1 cellular context compared by ENCODE assay signal in genomic region chr22:21001601-21002325, GRCh38.
A peak's percentile ranks its signal among the peaks of the same experiment; 100 is the strongest.
TF ChIP-seq lines count a peak whose summit lies in the region.

Gene THAP7 (minus strand): TSS chr22:21002118. CDS start chr22:21001911, 207 bp downstream.

TF ChIP-seq in K562, 482 proteins besides CTCF, POLR2A, EP300 and RAD21 (continued from another document and continues in another):
- TF ChIP-seq MTA3 (IDR thresholded peaks at IDR 0.05; ENCODE audit: borderline replicate concordance) = no peak
- peak; percentile 23; the same call in 1 of the 2 replicates for TF ChIP-seq ZNF586 (CRISPR knock-in tag; conservative IDR thresholded peaks at IDR 0.05)
- no peak for TF ChIP-seq SMARCA5 (IDR thresholded peaks at IDR 0.05)
- TF ChIP-seq HSF4 (CRISPR knock-in tag; IDR thresholded peaks at IDR 0.05; ENCODE audit: borderline replicate concordance) = no peak
- peak; percentile 83 for TF ChIP-seq ZNF354B (CRISPR knock-in tag; IDR thresholded peaks at IDR 0.05)
- TF ChIP-seq TEAD1 (CRISPR knock-in tag; IDR thresholded peaks at IDR 0.05) = peak in 1 of 2 experiments; percentile 94; a peak in 1 of 4 replicates
- TF ChIP-seq JUND (IDR thresholded peaks at IDR 0.05; ENCODE audit: borderline replicate concordance, low read depth, low read length) = peak; percentile 75
- no peak for TF ChIP-seq JUND (tag; IDR thresholded peaks at IDR 0.05; ENCODE audit: borderline replicate concordance, low read depth, low read length)
- peak in 1 of 2 experiments; percentile 3; a peak in 1 of 4 replicates for TF ChIP-seq FOXA3 (CRISPR knock-in tag; conservative IDR thresholded peaks at IDR 0.05 in 1 of 2, IDR thresholded peaks at IDR 0.05 in 1 of 2)
- peak; percentile 78 for TF ChIP-seq FOXO4 (CRISPR knock-in tag; IDR thresholded peaks at IDR 0.05)
- peak; percentile 72; the same call in 1 of the 2 replicates for TF ChIP-seq TCF15 (CRISPR knock-in tag; IDR thresholded peaks at IDR 0.05)
- no peak for TF ChIP-seq ESRRB (CRISPR knock-in tag; IDR thresholded peaks at IDR 0.05; ENCODE audit: borderline replicate concordance)
- TF ChIP-seq MIER1 (IDR thresholded peaks at IDR 0.05; ENCODE audit: low read depth) = no peak
- no peak for TF ChIP-seq TFAM (CRISPR knock-in tag; conservative IDR thresholded peaks at IDR 0.05)
- no peak for TF ChIP-seq PYGO2 (tag; IDR thresholded peaks at IDR 0.05)
- peak; percentile 98 for TF ChIP-seq NR4A1 (CRISPR knock-in tag; IDR thresholded peaks at IDR 0.05)
- no peak for TF ChIP-seq NR4A1 (tag; IDR thresholded peaks at IDR 0.05)
- peak; percentile 93 for TF ChIP-seq SAP30 (IDR thresholded peaks at IDR 0.05; ENCODE audit: borderline replicate concordance, insufficient read depth, low read depth, low read length, poor library complexity, severe bottlenecking)
- TF ChIP-seq KLF6 (CRISPR knock-in tag; IDR thresholded peaks at IDR 0.05; ENCODE audit: borderline replicate concordance) = peak; percentile 89
- TF ChIP-seq ZMIZ1 (IDR thresholded peaks at IDR 0.05; ENCODE audit: low read depth in 2 of 2, low read length in 2 of 2) = peak in 1 of 2 experiments; percentile 89; a peak in 2 of 4 replicates
- no peak for TF ChIP-seq CREB1 (IDR thresholded peaks at IDR 0.05)
- TF ChIP-seq CREB1 (CRISPR knock-in tag; IDR thresholded peaks at IDR 0.05) = no peak
- TF ChIP-seq TCF3 (CRISPR knock-in tag; IDR thresholded peaks at IDR 0.05) = no peak
- peak; percentile 11 to 88; a peak in 3 of 4 replicates for TF ChIP-seq RCOR1 (IDR thresholded peaks at IDR 0.05; ENCODE audit: borderline replicate concordance in 1 of 2, low read depth in 2 of 2, low read length in 2 of 2)
- peak; percentile 42 for TF ChIP-seq JUNB (CRISPR knock-in tag; conservative IDR thresholded peaks at IDR 0.05)
- no peak for TF ChIP-seq NCOA2 (IDR thresholded peaks at IDR 0.05; ENCODE audit: partially characterized antibody in 2 of 2)
- no peak for TF ChIP-seq ZNF77 (CRISPR knock-in tag; IDR thresholded peaks at IDR 0.05)
- TF ChIP-seq HCFC1 (IDR thresholded peaks at IDR 0.05; ENCODE audit: low read depth, low read length) = peak; percentile 81
- no peak for TF ChIP-seq ATF1 (CRISPR knock-in tag; IDR thresholded peaks at IDR 0.05)
- TF ChIP-seq ATF1 (tag; IDR thresholded peaks at IDR 0.05) = no peak
- TF ChIP-seq ARID3B (CRISPR knock-in tag; IDR thresholded peaks at IDR 0.05; ENCODE audit: borderline replicate concordance) = peak; percentile 96
- no peak for TF ChIP-seq TARDBP (IDR thresholded peaks at IDR 0.05)
- TF ChIP-seq SMAD3 (CRISPR knock-in tag; conservative IDR thresholded peaks at IDR 0.05) = peak; percentile 96
- peak; percentile 96 for TF ChIP-seq POLR2AphosphoS2 (IDR thresholded peaks at IDR 0.05; ENCODE audit: low read length)
- no peak for TF ChIP-seq ZBTB2 (IDR thresholded peaks at IDR 0.05)
- no peak; the same call in 1 of the 2 replicates for TF ChIP-seq ZHX1 (conservative IDR thresholded peaks at IDR 0.05; ENCODE audit: low read length)
- TF ChIP-seq MITF (IDR thresholded peaks at IDR 0.05) = no peak
- no peak for TF ChIP-seq U2AF2 (optimal IDR thresholded peaks at IDR 0.05; ENCODE audit: low read depth, low read length)
- TF ChIP-seq ERF (CRISPR knock-in tag; IDR thresholded peaks at IDR 0.05) = peak; percentile 98
- no peak for TF ChIP-seq CREBBP (IDR thresholded peaks at IDR 0.05; ENCODE audit: low read depth, low read length)
- TF ChIP-seq SMARCC2 (IDR thresholded peaks at IDR 0.05; ENCODE audit: low read depth) = no peak
- TF ChIP-seq ZBTB17 (CRISPR knock-in tag; IDR thresholded peaks at IDR 0.05) = peak; percentile 82
- TF ChIP-seq MTA1 (IDR thresholded peaks at IDR 0.05; ENCODE audit: borderline replicate concordance) = no peak
- TF ChIP-seq E2F5 (CRISPR knock-in tag; IDR thresholded peaks at IDR 0.05) = no peak
- no peak for TF ChIP-seq HNRNPLL (IDR thresholded peaks at IDR 0.05; ENCODE audit: low read depth, low read length, poor library complexity, severe bottlenecking)
- TF ChIP-seq KDM4B (IDR thresholded peaks at IDR 0.05; ENCODE audit: borderline replicate concordance in 2 of 2, low read depth in 1 of 2) = no peak
- TF ChIP-seq ZNF561 (CRISPR knock-in tag; conservative IDR thresholded peaks at IDR 0.05) = peak; percentile 34
- TF ChIP-seq MLLT1 (IDR thresholded peaks at IDR 0.05) = no peak
- peak; percentile 93 to 97 for TF ChIP-seq MLX (CRISPR knock-in tag; conservative IDR thresholded peaks at IDR 0.05)
- peak; percentile 3; the same call in 1 of the 2 replicates for TF ChIP-seq HMG20A (CRISPR knock-in tag; conservative IDR thresholded peaks at IDR 0.05)
- no peak for TF ChIP-seq SMARCA4 (IDR thresholded peaks at IDR 0.05)
- TF ChIP-seq ETV6 (IDR thresholded peaks at IDR 0.05; ENCODE audit: borderline replicate concordance in 1 of 2, low read depth in 2 of 2, low read length in 1 of 2) = peak in 1 of 2 experiments; percentile 15; a peak in 1 of 4 replicates
- no peak for TF ChIP-seq ETV6 (CRISPR knock-in tag; IDR thresholded peaks at IDR 0.05; ENCODE audit: borderline replicate concordance)
- TF ChIP-seq ZFP36 (IDR thresholded peaks at IDR 0.05; ENCODE audit: low read depth, low read length, partially characterized antibody) = peak; percentile 35
